10 cellular contexts compared by ENCODE assay signal in genomic region chr20:44615169-44615791, GRCh38. TPM values are rescaled to one million over a fixed set of nuclear protein-coding genes. Genes with fewer than 3 reads are reported as not detected.
DNase-seq lines count a peak whose midpoint lies in the region; ATAC-seq and TF ChIP-seq lines count a peak whose summit lies in the region.
"Had no signal": no experiment of that assay in that cellular context is flagged by ENCODE, and none has a peak within 500 bp of the region (broad histone marks: within the 10 kb centered on the region; RNA-seq: fewer than 3 reads in every experiment).

No MANE protein-coding gene starts in this region.

- intact Hi-C loops in esophagus squamous epithelium (cut with DNase I), result loop anchor here (10.0 kb wide), 3 partner anchors 80 to 400 kb away; partner anchors contain the start of genes OSER1 and TTPAL

- H2AFZ ChIP-seq in ACC112 (ENCODE audit: low read length, unreplicated experiment) (no peak overlapping the region), neural progenitor cell (replicated peaks) (no peak overlapping the region)

- H3K4me1 ChIP-seq in ACC112 (ENCODE audit: control insufficient read depth, insufficient read depth, low read length, unreplicated experiment) (peaks cover 9% of the 10 kb centered on the region), Peyer's patch (peaks cover 0 to 27% (median 4%) of the 10 kb centered on the region in 4 donors), esophagus squamous epithelium (peaks cover 10 to 49% (median 37%) of the 10 kb centered on the region in 3 donors), neural progenitor cell (no peaks in the 10 kb centered on the region)

- peak overlapping the region; percentile 63 for H3K4me3 Mint-ChIP-seq in neural progenitor cell

- peaks cover 17% of the 10 kb centered on the region for H3K4me1 Mint-ChIP-seq in neural progenitor cell

- H3K79me2 ChIP-seq in ACC112 (ENCODE audit: control insufficient read depth, insufficient read depth, low read length, unreplicated experiment) (peaks cover 2% of the 10 kb centered on the region), neural progenitor cell (ENCODE audit: low read depth) (no peaks in the 10 kb centered on the region)

- H3K27me3 ChIP-seq in ACC112 (ENCODE audit: insufficient read depth, low read length), result no peaks in the 10 kb centered on the region
- H3K27me3 ChIP-seq in Peyer's patch, result no peaks in the 10 kb centered on the region
- H3K27me3 ChIP-seq in esophagus squamous epithelium, result no peaks in the 10 kb centered on the region
- H3K27me3 ChIP-seq in neural progenitor cell, result no peaks in the 10 kb centered on the region

- H3K27ac Mint-ChIP-seq in neural progenitor cell, result peak overlapping the region; percentile 44

- H3K27ac ChIP-seq in ACC112 (ENCODE audit: low read depth, low read length) (peak overlapping the region; percentile 18; the same call in 1 of the 2 replicates), Peyer's patch (peak overlapping the region; percentile 31 to 43 (median 36)), esophagus squamous epithelium (peak overlapping the region; percentile 9 to 80 (median 64)), neural progenitor cell (no peak overlapping the region)

- H3K9ac ChIP-seq in neural progenitor cell, result no peak overlapping the region

- peaks cover 10% of the 10 kb centered on the region for H4K20me1 ChIP-seq in neural progenitor cell (ENCODE audit: low read depth)

- no peaks in the 10 kb centered on the region for H3F3A ChIP-seq in neural progenitor cell (ENCODE audit: low read depth)

- DNase-seq in Peyer's patch, result no peak
- no peak for DNase-seq in esophagus squamous epithelium (lab: John Stamatoyannopoulos, UW)
- no peak for DNase-seq in neural progenitor cell (ENCODE audit: low spot score)
- DNase-seq in foreskin melanocyte, result no peak
- DNase-seq in GOT3 (lab: John Stamatoyannopoulos, UW), result no peak
- no peak for DNase-seq in erythroblast (lab: John Stamatoyannopoulos, UW)
- DNase-seq: NCI-H526 treated with DMSO at 0.1 percent for 48 hours had no signal

- H3K36me3 ChIP-seq in ACC112 (ENCODE audit: insufficient read depth, low read length), result peaks cover 6% of the 10 kb centered on the region; the same call in 1 of the 2 replicates
- peaks cover 0 to 49% (median 0%) of the 10 kb centered on the region in 3 donors for H3K36me3 ChIP-seq in Peyer's patch
- H3K36me3 ChIP-seq in esophagus squamous epithelium, result peaks cover 0 to 72% (median 9%) of the 10 kb centered on the region in 3 donors
- no peaks in the 10 kb centered on the region for H3K36me3 ChIP-seq in neural progenitor cell

- H3K9me3 ChIP-seq in Peyer's patch (no peaks in the 10 kb centered on the region), esophagus squamous epithelium (no peaks in the 10 kb centered on the region), neural progenitor cell (ENCODE audit: low read depth) (no peaks in the 10 kb centered on the region)

- no peak for TF ChIP-seq POLR2A in Peyer's patch (IDR thresholded peaks at IDR 0.05)
- no peak for TF ChIP-seq POLR2A in esophagus squamous epithelium (IDR thresholded peaks at IDR 0.05)
- TF ChIP-seq POLR2A in erythroblast (IDR thresholded peaks at IDR 0.05; ENCODE audit: low read length), result no peak

- no peak for TF ChIP-seq CTCF in Peyer's patch (IDR thresholded peaks at IDR 0.05)
- no peak for TF ChIP-seq CTCF in esophagus squamous epithelium (IDR thresholded peaks at IDR 0.05)
- no peak for TF ChIP-seq CTCF in neural progenitor cell (IDR thresholded peaks at IDR 0.05)

- peaks cover 5% of the 10 kb centered on the region for H3K27me3 Mint-ChIP-seq in neural progenitor cell (ENCODE audit: insufficient read depth, low read depth)

- H3K4me2 ChIP-seq in neural progenitor cell, result no peak overlapping the region

- no peak overlapping the region for H3K4me3 ChIP-seq in ACC112 (ENCODE audit: low read depth, low read length)
- H3K4me3 ChIP-seq in Peyer's patch, result no peak overlapping the region
- H3K4me3 ChIP-seq in esophagus squamous epithelium, result no peak overlapping the region
- no peak overlapping the region for H3K4me3 ChIP-seq in neural progenitor cell
- H3K4me3 ChIP-seq: skin epidermis had no signal

- no peaks in the 10 kb centered on the region for H3K9me3 Mint-ChIP-seq in neural progenitor cell

- H3K36me3 Mint-ChIP-seq in neural progenitor cell, result peaks cover 24% of the 10 kb centered on the region

- no peak for ATAC-seq in HG03039 (IDR thresholded peaks at IDR 0.05; ENCODE audit: unreplicated experiment)

- 20 to 33% methylated on average over 6 to 7 of the region's 10 CpGs for WGBS in esophagus squamous epithelium, 2 donors

RNA-seq across cellular contexts. Expression of gene PKIG, which starts 32.9 kb away (rescaled TPM):
- 10 to 100 TPM; 27.9 to 60.2 (median 28.3) TPM for total RNA-seq in Peyer's patch
- 10 to 100 TPM; 11.0 to 80.1 (median 19.4) TPM for total RNA-seq in esophagus squamous epithelium
- total RNA-seq in neural progenitor cell (ENCODE audit: low replicate concordance), result 40.6 and 64.6 TPM in 2 replicates

RNA-seq across cellular contexts. Expression of gene ADA, which starts 36.2 kb away (rescaled TPM):
- 10 to 100 TPM in 1 of 4 donors, 1 to 10 TPM in 3; 1.6 to 25.6 (median 5.0) TPM for total RNA-seq in Peyer's patch
- total RNA-seq in esophagus squamous epithelium, result 10 to 100 TPM in 2 of 4 donors, 1 to 10 TPM in 2; 3.8 to 31.7 (median 15.7) TPM
- 29.7 and 52.5 TPM in 2 replicates for total RNA-seq in neural progenitor cell (ENCODE audit: low replicate concordance)
